16 cellular contexts compared by ENCODE assay signal in the genomic region with DNA sequence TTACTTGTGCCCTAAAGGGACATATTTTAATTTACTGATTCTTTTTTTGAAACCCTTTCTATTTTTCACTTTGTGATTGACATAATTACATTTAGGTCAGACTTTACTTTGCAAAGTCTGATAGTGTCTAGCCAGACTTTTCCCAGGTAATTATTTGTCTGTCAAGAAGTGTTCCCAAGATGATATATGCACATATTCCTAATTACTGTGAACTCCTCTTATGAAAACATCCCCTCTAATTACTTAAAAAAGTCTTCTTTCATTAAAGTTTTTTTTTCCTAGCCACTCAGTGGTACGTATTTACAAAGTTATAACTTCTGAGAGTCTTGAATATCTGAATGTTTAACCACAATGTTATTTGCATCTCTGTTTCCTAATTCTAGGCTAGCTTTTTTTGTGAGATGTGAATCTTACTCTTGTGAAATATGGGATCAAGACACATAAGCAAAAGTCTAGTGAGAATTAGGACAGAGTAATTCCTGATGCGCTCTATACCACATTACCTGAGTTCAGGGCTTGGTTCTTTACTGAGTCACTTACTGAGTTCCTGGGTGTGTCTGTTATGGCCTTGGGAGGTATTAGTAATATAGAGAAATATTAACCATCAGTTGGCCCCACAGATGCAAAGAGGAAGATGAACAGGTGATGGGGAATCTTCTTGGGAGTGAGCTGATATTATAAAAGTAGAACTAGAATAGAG. TPM values are rescaled to one million over a fixed set of nuclear protein-coding genes. Genes with fewer than 3 reads are reported as not detected.
DNase-seq lines count a peak whose midpoint lies in the region; ATAC-seq and TF ChIP-seq lines count a peak whose summit lies in the region.
"Had no signal": no experiment of that assay in that cellular context is flagged by ENCODE, and none has a peak within 500 bp of the region (broad histone marks: within the 10 kb centered on the region; RNA-seq: fewer than 3 reads in every experiment).

No MANE protein-coding gene starts in this region.

- no peak overlapping the region for H3K4me3 Mint-ChIP-seq in stimulated activated effector memory CD8-positive, alpha-beta T cell treated with anti-CD3 and anti-CD28 coated beads, Interleukin-12 subunit alpha, Interleukin-12 subunit beta, amount 100 ng/mL, for 72 hours
- H3K4me3 Mint-ChIP-seq: H9 had no signal

- no peak overlapping the region for H4K8ac ChIP-seq in neuronal stem cell (ENCODE audit: low read depth, low read length)

- no peak overlapping the region for H2AK5ac ChIP-seq in neuronal stem cell (ENCODE audit: low read depth, low read length)

- H3K4me1 ChIP-seq in RWPE2 (ENCODE audit: insufficient read depth, poor library complexity, severe bottlenecking) (peaks cover 62% of the 10 kb centered on the region), smooth muscle cell (ENCODE audit: low read depth) (peaks cover 5% of the 10 kb centered on the region), neuronal stem cell (ENCODE audit: control insufficient read depth in 2 of 2, insufficient read depth in 1 of 2, low read depth in 1 of 2, low read length in 2 of 2) (no peaks in the 10 kb centered on the region)

- H4K20me1 ChIP-seq in smooth muscle cell (ENCODE audit: low read depth): no peaks in the 10 kb centered on the region

- H3K4me2 ChIP-seq in smooth muscle cell: no peak overlapping the region
- H3K4me2 ChIP-seq in neuronal stem cell (ENCODE audit: insufficient read depth, low read length, poor library complexity, severe bottlenecking): no peak overlapping the region
- H3K4me2 ChIP-seq: SK-N-SH had no signal

- H3K23ac ChIP-seq in neuronal stem cell (ENCODE audit: low read depth, low read length, poor library complexity): no peak overlapping the region

- peak; percentile 99 for ATAC-seq in RWPE2 (ENCODE audit: low read depth)
- ATAC-seq in stimulated activated effector memory CD8-positive, alpha-beta T cell treated with anti-CD3 and anti-CD28 coated beads, Interleukin-12 subunit alpha, Interleukin-12 subunit beta, amount 100 ng/mL, for 72 hours: no peak
- ATAC-seq: K562 had no signal

- no peaks in the 10 kb centered on the region for H3K79me1 ChIP-seq in neuronal stem cell (ENCODE audit: low read depth, low read length)

- no peak overlapping the region for H2BK120ac ChIP-seq in neuronal stem cell (ENCODE audit: low read depth, low read length)

- H3K4ac ChIP-seq in neuronal stem cell (ENCODE audit: low read length): no peak overlapping the region

- H3K79me2 ChIP-seq in smooth muscle cell (ENCODE audit: low read depth): peaks cover 4% of the 10 kb centered on the region

- H3K27me3 ChIP-seq in RWPE2 (ENCODE audit: insufficient read depth, poor library complexity, severe bottlenecking): no peaks in the 10 kb centered on the region
- H3K27me3 ChIP-seq in smooth muscle cell (ENCODE audit: low read depth): no peaks in the 10 kb centered on the region
- no peaks in the 10 kb centered on the region for H3K27me3 ChIP-seq in neuronal stem cell (ENCODE audit: control insufficient read depth in 3 of 3, insufficient read depth in 3 of 3, low read depth in 1 of 3, low read length in 3 of 3)

- H2BK12ac ChIP-seq in neuronal stem cell (ENCODE audit: low read length): no peak overlapping the region

- no peaks in the 10 kb centered on the region for H3K9me3 ChIP-seq in RWPE2 (ENCODE audit: severe bottlenecking)
- H3K9me3 ChIP-seq in smooth muscle cell (replicated peaks; ENCODE audit: low read depth): no peaks in the 10 kb centered on the region
- H3K9me3 ChIP-seq in neuronal stem cell (replicated peaks in 1 of 2; ENCODE audit: control insufficient read depth in 2 of 2, insufficient read depth in 1 of 2, low read depth in 1 of 2, low read length in 2 of 2): no peaks in the 10 kb centered on the region
- H3K9me3 ChIP-seq: SK-N-SH had no signal

- H4K91ac ChIP-seq in neuronal stem cell (ENCODE audit: low read depth, low read length, poor library complexity): no peak overlapping the region

- no peak overlapping the region for H3K14ac ChIP-seq in neuronal stem cell (ENCODE audit: low read length)

- H3K9ac ChIP-seq in smooth muscle cell (ENCODE audit: low read depth) (no peak overlapping the region), neuronal stem cell (ENCODE audit: low read depth, low read length, poor library complexity) (no peak overlapping the region)
- H3K9ac ChIP-seq: SK-N-SH had no signal

- no peak overlapping the region for H2BK5ac ChIP-seq in neuronal stem cell (ENCODE audit: low read length)

- no peaks in the 10 kb centered on the region for H3K4me1 Mint-ChIP-seq in stimulated activated effector memory CD8-positive, alpha-beta T cell treated with anti-CD3 and anti-CD28 coated beads, Interleukin-12 subunit alpha, Interleukin-12 subunit beta, amount 100 ng/mL, for 72 hours
- H3K4me1 Mint-ChIP-seq: H9 had no signal

- H3K18ac ChIP-seq in neuronal stem cell (ENCODE audit: low read length): no peak overlapping the region

- WGBS in smooth muscle cell (ENCODE audit: low lambda C conversion rate): 56% methylated on average over 2 of the region's 2 CpGs
- WGBS in neuronal stem cell (ENCODE audit: extremely low coverage in 2 of 2, insufficient read length in 2 of 2, insufficient replicate concordance in 1 of 2), 2 donors: no CpG with 5 or more reads among the region's 2 CpGs

- TF ChIP-seq CTCF in RWPE2 (IDR thresholded peaks at IDR 0.05; ENCODE audit: poor library complexity, severe bottlenecking) (no peak), fibroblast of villous mesenchyme (IDR thresholded peaks at IDR 0.05; ENCODE audit: insufficient read depth, low read depth, low read length) (no peak), smooth muscle cell (IDR thresholded peaks at IDR 0.05; ENCODE audit: borderline replicate concordance, insufficient read depth, poor library complexity, severe bottlenecking) (no peak)

- H3K36me3 Mint-ChIP-seq in stimulated activated effector memory CD8-positive, alpha-beta T cell treated with anti-CD3 and anti-CD28 coated beads, Interleukin-12 subunit alpha, Interleukin-12 subunit beta, amount 100 ng/mL, for 72 hours: no peaks in the 10 kb centered on the region

- CTCF ChIA-PET in HEK293T (lab: Yijun Ruan, JAX): interaction anchor here (0.5 kb wide), 1 partner anchor 44 kb away, joined by 5 read pairs; no protein-coding TSS in a partner anchor

- H3K9me3 Mint-ChIP-seq in stimulated activated effector memory CD8-positive, alpha-beta T cell treated with anti-CD3 and anti-CD28 coated beads, Interleukin-12 subunit alpha, Interleukin-12 subunit beta, amount 100 ng/mL, for 72 hours: peaks cover 9% of the 10 kb centered on the region
- H3K9me3 Mint-ChIP-seq: H9 had no signal

- H2BK15ac ChIP-seq in neuronal stem cell (ENCODE audit: low read length): no peak overlapping the region

- H3K27ac Mint-ChIP-seq in stimulated activated effector memory CD8-positive, alpha-beta T cell treated with anti-CD3 and anti-CD28 coated beads, Interleukin-12 subunit alpha, Interleukin-12 subunit beta, amount 100 ng/mL, for 72 hours: no peak overlapping the region
- H3K27ac Mint-ChIP-seq: H9 had no signal

- H3K4me3 ChIP-seq in RWPE2 (ENCODE audit: severe bottlenecking) (no peak overlapping the region), fibroblast of villous mesenchyme (ENCODE audit: low read depth, low read length) (no peak overlapping the region), smooth muscle cell (no peak overlapping the region), neuronal stem cell (ENCODE audit: low read length in 2 of 2) (no peak overlapping the region)
- H3K4me3 ChIP-seq: K562 had no signal

- H2AFZ ChIP-seq in smooth muscle cell (ENCODE audit: low read depth) (no peak overlapping the region), neuronal stem cell (ENCODE audit: low read length) (no peak overlapping the region)

- POLR2A ChIA-PET in HEK293T (lab: Yijun Ruan, JAX): no interaction called here

- peaks cover 6% of the 10 kb centered on the region for H3F3A ChIP-seq in smooth muscle cell (ENCODE audit: low read depth)

- DNase-seq in HEK293T (ENCODE audit: extremely low spot score) (no peak), RWPE2 (ENCODE audit: low spot score) (no peak), fibroblast of villous mesenchyme (ENCODE audit: low read depth) (peak; percentile 38), smooth muscle cell (lab: John Stamatoyannopoulos, UW; ENCODE audit: unreplicated experiment) (no peak), CD1c-positive myeloid dendritic cell (ENCODE audit: extremely low spot score) (no peak), neuronal stem cell (ENCODE audit: low spot score) (no peak)
- no peak for DNase-seq in stimulated activated effector memory CD8-positive, alpha-beta T cell treated with anti-CD3 and anti-CD28 coated beads, Interleukin-12 subunit alpha, Interleukin-12 subunit beta, amount 100 ng/mL, for 72 hours (ENCODE audit: low spot score in 2 of 2)
- DNase-seq: H9, NCI-H1092, NCI-H345, NCI-H526 treated with DMSO at 0.1 percent for 48 hours, Right ventricle myocardium superior, SK-N-SH had no signal

- H3K36me3 ChIP-seq in RWPE2 (ENCODE audit: low read depth) (peaks cover 48% of the 10 kb centered on the region), smooth muscle cell (ENCODE audit: low read depth) (no peaks in the 10 kb centered on the region), neuronal stem cell (replicated peaks in 1 of 2; ENCODE audit: control insufficient read depth in 2 of 2, insufficient read depth in 2 of 2, low read length in 2 of 2) (no peaks in the 10 kb centered on the region)

- peak overlapping the region; percentile 90 for H3K27ac ChIP-seq in RWPE2 (ENCODE audit: poor library complexity, severe bottlenecking)
- H3K27ac ChIP-seq in smooth muscle cell (ENCODE audit: low read depth): peak overlapping the region; percentile 65
- H3K27ac ChIP-seq in neuronal stem cell (replicated peaks; ENCODE audit: low read length): no peak overlapping the region
- H3K27ac ChIP-seq: HL-60 had no signal

TF ChIP-seq in HEK293T, 16 proteins besides CTCF, POLR2A, EP300 and RAD21:
- no peak for TF ChIP-seq TARDBP (IDR thresholded peaks at IDR 0.05)
- TF ChIP-seq LEF1 (IDR thresholded peaks at IDR 0.05; ENCODE audit: borderline replicate concordance): no peak
- TF ChIP-seq, protein P1, sequence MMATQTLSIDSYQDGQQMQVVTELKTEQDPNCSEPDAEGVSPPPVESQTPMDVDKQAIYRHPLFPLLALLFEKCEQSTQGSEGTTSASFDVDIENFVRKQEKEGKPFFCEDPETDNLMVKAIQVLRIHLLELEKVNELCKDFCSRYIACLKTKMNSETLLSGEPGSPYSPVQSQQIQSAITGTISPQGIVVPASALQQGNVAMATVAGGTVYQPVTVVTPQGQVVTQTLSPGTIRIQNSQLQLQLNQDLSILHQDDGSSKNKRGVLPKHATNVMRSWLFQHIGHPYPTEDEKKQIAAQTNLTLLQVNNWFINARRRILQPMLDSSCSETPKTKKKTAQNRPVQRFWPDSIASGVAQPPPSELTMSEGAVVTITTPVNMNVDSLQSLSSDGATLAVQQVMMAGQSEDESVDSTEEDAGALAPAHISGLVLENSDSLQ (IDR thresholded peaks at IDR 0.05): 0 out of 2 replicates have a peak, but pooled peaks have one; percentile 17
- TF ChIP-seq ARNT (IDR thresholded peaks at IDR 0.05): no peak
- no peak for TF ChIP-seq FOXA1 (IDR thresholded peaks at IDR 0.05)
- TF ChIP-seq L3MBTL2 (conservative IDR thresholded peaks at IDR 0.05): no peak

RNA-seq across cellular contexts. Expression of a gene that starts 27.9 kb away (rescaled TPM):
- total RNA-seq in fibroblast of villous mesenchyme: 0.43 TPM in 1 of 2 replicates, not detected in the other
- 28.7 and 37.0 TPM in 2 replicates for total RNA-seq in smooth muscle cell
- polyA plus RNA-seq in smooth muscle cell: 1.1 and 3.9 TPM in 2 replicates
- polyA plus RNA-seq in neuronal stem cell (2013, experiment 1 of 2): 0.66 TPM
- 0.61 TPM for polyA plus RNA-seq in neuronal stem cell (2013, experiment 2 of 2)
- total RNA-seq: K562 had no signal
- polyA plus RNA-seq: BJ, K562, SK-N-SH had no signal

Comparison
In these comparisons a context has a peak if more than half of its experiments do, and no peak if none do; other contexts are left out.
1. RNA of a gene that starts 27.9 kb away (total RNA-seq): 28.7 to 37.0 TPM in smooth muscle cell; 0.43 TPM in fibroblast of villous mesenchyme; every median in the first group is over 10 times any median in the second.